Comparison of ENCODE assay signal across 9 cellular contexts in the genomic region with DNA sequence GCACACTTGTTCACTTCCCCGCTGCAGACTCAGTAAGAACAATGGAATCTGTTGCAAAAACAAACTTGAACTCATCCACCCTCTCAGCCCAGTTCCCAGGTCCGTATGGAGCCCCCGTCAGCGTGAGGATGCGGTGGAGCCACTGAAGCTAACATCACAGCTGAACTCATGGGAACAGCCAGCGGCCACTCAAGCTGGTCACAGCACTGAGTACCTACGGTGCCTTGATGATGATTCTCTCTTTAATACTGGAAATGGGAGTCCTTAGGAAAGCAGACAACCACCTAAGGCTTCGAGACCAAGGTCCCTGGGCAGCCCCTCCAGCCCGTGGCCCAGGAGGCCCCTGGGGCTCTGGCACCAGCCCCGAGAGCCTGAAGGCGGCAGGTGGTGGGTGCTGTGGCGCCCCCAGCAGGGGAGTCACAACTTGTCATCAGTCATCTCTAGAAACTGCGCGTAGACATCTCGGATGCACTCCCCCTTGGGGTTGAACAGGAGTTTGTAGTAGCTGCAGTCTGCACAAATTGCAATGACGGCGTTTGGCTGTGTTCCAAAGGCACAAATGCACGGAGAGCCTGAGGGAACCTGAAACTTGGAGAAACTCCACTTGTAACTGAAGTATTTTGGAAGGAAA. TPM values are rescaled to one million over a fixed set of nuclear protein-coding genes. Genes with fewer than 3 reads are reported as not detected.
DNase-seq lines count a peak whose midpoint lies in the region; ATAC-seq and TF ChIP-seq lines count a peak whose summit lies in the region.
"Had no signal": no experiment of that assay in that cellular context is flagged by ENCODE, and none has a peak within 500 bp of the region (broad histone marks: within the 10 kb centered on the region; RNA-seq: fewer than 3 reads in every experiment).

No MANE protein-coding gene starts in this region.

- no peak overlapping the region for H3K27ac ChIP-seq in HL-60 (replicated peaks)

- peak; percentile 77 for ATAC-seq in effector memory CD8-positive, alpha-beta T cell (replicated peaks)
- peak; percentile 57 to 81 for ATAC-seq in naive thymus-derived CD8-positive, alpha-beta T cell
- no peak for ATAC-seq in HG03108 (IDR thresholded peaks at IDR 0.05; ENCODE audit: unreplicated experiment)

- H3K4me3 Mint-ChIP-seq in effector memory CD8-positive, alpha-beta T cell, result no peak overlapping the region
- H3K4me3 Mint-ChIP-seq in naive thymus-derived CD8-positive, alpha-beta T cell, result peak overlapping the region in 1 of 10 donors; percentile 14
- H3K4me3 Mint-ChIP-seq: stimulated activated naive CD8-positive, alpha-beta T cell treated with anti-CD3 and anti-CD28 coated beads, Interleukin-15, Interleukin-2, amounts not matched to agents 100 ng/mL and 50 ng/mL, for 24 hours had no signal

- H3K9me3 Mint-ChIP-seq in effector memory CD8-positive, alpha-beta T cell, result no peaks in the 10 kb centered on the region
- no peaks in the 10 kb centered on the region for H3K9me3 Mint-ChIP-seq in naive thymus-derived CD8-positive, alpha-beta T cell
- H3K9me3 Mint-ChIP-seq: stimulated activated naive CD8-positive, alpha-beta T cell treated with anti-CD3 and anti-CD28 coated beads, Interleukin-15, Interleukin-2, amounts not matched to agents 100 ng/mL and 50 ng/mL, for 24 hours had no signal

- peaks cover 0 to 6% of the 10 kb centered on the region in 2 donors for H3K4me1 Mint-ChIP-seq in effector memory CD8-positive, alpha-beta T cell (ENCODE audit: low read depth in 2 of 2)
- H3K4me1 Mint-ChIP-seq in naive thymus-derived CD8-positive, alpha-beta T cell, result peaks cover 10 to 29% (median 23%) of the 10 kb centered on the region in 4 donors

- H3K27me3 Mint-ChIP-seq in effector memory CD8-positive, alpha-beta T cell, result no peaks in the 10 kb centered on the region
- no peaks in the 10 kb centered on the region for H3K27me3 Mint-ChIP-seq in naive thymus-derived CD8-positive, alpha-beta T cell
- H3K27me3 Mint-ChIP-seq: stimulated activated naive CD8-positive, alpha-beta T cell treated with anti-CD3 and anti-CD28 coated beads, Interleukin-15, Interleukin-2, amounts not matched to agents 100 ng/mL and 50 ng/mL, for 24 hours had no signal

- POLR2A ChIA-PET in naive thymus-derived CD8-positive, alpha-beta T cell (lab: Charles Lee), result no interaction called here

- no peak overlapping the region for H3K4me3 ChIP-seq in HL-60 (replicated peaks; ENCODE audit: insufficient read depth, low read length)

- DNase-seq in CD1c-positive myeloid dendritic cell (ENCODE audit: extremely low spot score) (peak; percentile 47), HL-60 (ENCODE audit: low read depth in 1 of 2, low spot score in 1 of 2) (peak; percentile 17 to 44), T-helper 9 cell (peak; percentile 15), HK-2 (ENCODE audit: unreplicated experiment) (no peak), kidney glomerular epithelial cell (lab: John Stamatoyannopoulos, UW) (no peak)
- DNase-seq in effector memory CD8-positive, alpha-beta T cell, result peak; percentile 22 to 29 (median 23)
- DNase-seq in naive thymus-derived CD8-positive, alpha-beta T cell, result peak in 8 of 10 donors; percentile 15 to 64 (median 43)

- H3K27me3 ChIP-seq in HL-60 (ENCODE audit: insufficient read depth, poor library complexity, severe bottlenecking), result no peaks in the 10 kb centered on the region

- H3K27ac Mint-ChIP-seq in effector memory CD8-positive, alpha-beta T cell, result no peak overlapping the region
- H3K27ac Mint-ChIP-seq in naive thymus-derived CD8-positive, alpha-beta T cell, result no peak overlapping the region
- H3K27ac Mint-ChIP-seq: stimulated activated naive CD8-positive, alpha-beta T cell treated with anti-CD3 and anti-CD28 coated beads, Interleukin-15, Interleukin-2, amounts not matched to agents 100 ng/mL and 50 ng/mL, for 24 hours had no signal

- no peak for TF ChIP-seq CTCF in HL-60 (IDR thresholded peaks at IDR 0.05; ENCODE audit: insufficient read depth, low read length)

- no peaks in the 10 kb centered on the region for H3K36me3 Mint-ChIP-seq in effector memory CD8-positive, alpha-beta T cell (ENCODE audit: insufficient read depth)
- H3K36me3 Mint-ChIP-seq in naive thymus-derived CD8-positive, alpha-beta T cell, result no peaks in the 10 kb centered on the region

RNA-seq across cellular contexts. Expression of gene RHOT1, which starts 31.0 kb away (rescaled TPM):
- 10 to 100 TPM; 32.2 to 35.6 TPM for total RNA-seq in naive thymus-derived CD8-positive, alpha-beta T cell
- 10 to 100 TPM; 17.8 to 26.7 (median 24.7) TPM for polyA plus RNA-seq in naive thymus-derived CD8-positive, alpha-beta T cell

Comparison
In these comparisons a context has a peak if more than half of its experiments do, and no peak if none do; other contexts are left out.
1. DNase-seq: peak in CD1c-positive myeloid dendritic cell (single experiment), HL-60 (2 of 2), T-helper 9 cell (single experiment), effector memory CD8-positive, alpha-beta T cell (3 of 3) and naive thymus-derived CD8-positive, alpha-beta T cell (8 of 10); none in HK-2 (single experiment) and kidney glomerular epithelial cell (single experiment).